Comparison of ENCODE assay signal across 22 cellular contexts in the genomic region with DNA sequence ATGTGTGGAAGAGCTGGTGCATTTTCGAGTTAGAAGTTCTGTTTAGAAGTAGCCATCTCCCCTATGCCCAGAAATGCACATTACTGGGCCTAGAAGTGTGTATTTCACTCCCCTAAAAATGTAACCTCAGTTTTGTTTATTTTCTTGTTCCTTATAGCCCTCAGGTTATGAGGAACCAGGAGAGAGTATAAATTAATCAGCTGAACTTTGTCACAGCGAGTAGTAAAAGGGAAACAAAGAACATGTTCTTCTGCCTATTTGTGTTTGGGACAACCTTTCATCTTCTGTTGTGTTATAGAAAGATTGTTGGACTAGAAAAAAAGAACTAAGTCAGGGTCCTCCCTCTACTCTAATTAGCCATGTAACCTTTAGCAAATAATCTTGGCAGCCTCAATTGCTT.
"Had no signal": no experiment of that assay in that cellular context is flagged by ENCODE, and none has a peak within 500 bp of the region (broad histone marks: within the 10 kb centered on the region; RNA-seq: fewer than 3 reads in every experiment).

No MANE protein-coding gene starts in this region.

- H3K4me3 ChIP-seq: heart right ventricle, left lung, lung, skin epidermis, spleen, suprapubic skin, thoracic aorta, tibial artery, uterus had no signal

- H3K9me3 ChIP-seq: heart right ventricle, left lung, spleen, suprapubic skin, thoracic aorta, tibial artery, uterus had no signal

- DNase-seq: heart right ventricle; hippocampal formation; kidney glomerular epithelial cell; left cardiac atrium; left lung; mesendoderm; naive thymus-derived CD8-positive, alpha-beta T cell; nucleus accumbens; right cardiac atrium; spleen; stimulated activated CD4-positive, alpha-beta T cell treated with anti-CD3 and anti-CD28 coated beads, Interleukin-4, amount 100 ng/mL, for 24 hours; stimulated activated naive CD4-positive, alpha-beta T cell; tibial artery; uterus had no signal

- ATAC-seq: heart right ventricle; left cardiac atrium; left lung; naive thymus-derived CD8-positive, alpha-beta T cell; right cardiac atrium; sciatic nerve; stimulated activated effector memory CD8-positive, alpha-beta T cell treated with anti-CD3 and anti-CD28 coated beads, Interleukin-12 subunit alpha, Interleukin-12 subunit beta, amount 100 ng/mL, for 72 hours had no signal

- FAIRE-seq: keratinocyte had no signal

- H3K27ac ChIP-seq: heart right ventricle, left lung, parathyroid adenoma, skin epidermis, spleen, suprapubic skin, thoracic aorta, tibial artery, uterus had no signal

- H3K27me3 ChIP-seq: heart right ventricle, left lung, spleen, suprapubic skin, tibial artery, uterus had no signal

- H3K4me1 ChIP-seq: heart right ventricle, left lung, parathyroid adenoma, suprapubic skin, tibial artery, uterus had no signal

- H3K36me3 ChIP-seq: heart right ventricle, left lung, spleen, suprapubic skin, thoracic aorta, tibial artery, uterus had no signal
